ENCODE assay signal across 1 cellular context in the genomic region with DNA sequence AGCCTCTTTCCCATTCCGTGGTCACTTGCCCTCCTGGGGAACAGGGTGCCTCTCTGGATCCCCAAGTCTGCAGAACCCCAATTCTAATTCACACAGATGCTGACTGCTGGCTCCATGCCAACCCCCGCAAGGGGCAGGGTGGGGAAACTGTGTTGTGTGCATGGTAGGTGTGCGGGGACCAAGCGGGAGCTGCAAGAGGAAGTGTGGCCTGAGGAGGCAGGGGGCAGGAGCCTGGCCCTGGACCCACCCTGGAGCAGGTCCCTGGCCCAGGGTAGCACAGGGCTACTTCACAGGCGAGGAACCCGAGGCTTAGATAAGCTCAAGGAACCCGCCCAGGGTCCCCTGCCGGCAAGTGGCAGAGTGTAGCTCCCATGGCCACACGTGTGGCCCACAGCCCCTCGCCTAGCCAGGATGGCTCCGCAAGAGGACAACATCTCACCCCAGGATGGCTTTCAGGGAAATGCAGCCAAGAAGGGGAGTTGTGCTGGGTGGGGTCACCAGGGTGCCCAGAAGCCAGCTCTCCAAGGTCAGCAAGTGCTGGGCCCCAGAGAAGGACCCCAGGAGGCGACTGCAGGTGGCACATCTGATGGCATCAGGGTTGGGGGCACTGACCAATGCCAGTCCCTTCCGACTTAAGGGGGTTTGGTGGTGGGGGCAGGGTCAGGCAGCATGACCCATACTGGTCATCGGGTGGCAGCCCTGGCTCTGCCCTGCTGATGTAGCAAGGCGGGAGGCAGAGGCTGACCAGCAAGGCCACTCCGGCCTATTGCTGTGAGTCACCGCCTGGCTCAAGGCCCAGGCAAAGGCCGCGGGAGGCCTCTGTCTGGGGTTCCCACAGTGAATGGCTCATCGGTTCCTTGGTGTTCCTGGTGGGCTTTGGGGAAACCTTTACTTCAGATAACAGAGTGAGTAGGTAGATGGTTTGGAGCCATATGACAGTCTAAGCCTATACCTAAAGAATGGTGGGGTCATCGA.
TF ChIP-seq lines count a peak whose summit lies in the region.

No MANE protein-coding gene starts in this region.

TF ChIP-seq in H1, 55 proteins besides CTCF, POLR2A, EP300 and RAD21 (continued from another document):
- TF ChIP-seq CBX5 (IDR thresholded peaks at IDR 0.05; ENCODE audit: low read depth, low read length), result no peak
- TF ChIP-seq JUND (IDR thresholded peaks at IDR 0.05; ENCODE audit: low read length), result no peak
- TF ChIP-seq BRCA1 (IDR thresholded peaks at IDR 0.05; ENCODE audit: low read depth, low read length), result no peak
- TF ChIP-seq PHF8 (conservative IDR thresholded peaks at IDR 0.05; ENCODE audit: low read depth, low read length), result no peak
- TF ChIP-seq KDM4A (IDR thresholded peaks at IDR 0.05; ENCODE audit: low read depth, low read length, severe bottlenecking), result no peak
- no peak for TF ChIP-seq GABPA (IDR thresholded peaks at IDR 0.05; ENCODE audit: borderline replicate concordance, insufficient read depth, low read length)
- TF ChIP-seq SRF (IDR thresholded peaks at IDR 0.05; ENCODE audit: low read depth, low read length), result no peak
- TF ChIP-seq MAFK (IDR thresholded peaks at IDR 0.05; ENCODE audit: low read depth, low read length), result no peak
TF ChIP-seq in H1: peak in this region for 0.
